Comparison of ENCODE assay signal across 36 cellular contexts in the genomic region with DNA sequence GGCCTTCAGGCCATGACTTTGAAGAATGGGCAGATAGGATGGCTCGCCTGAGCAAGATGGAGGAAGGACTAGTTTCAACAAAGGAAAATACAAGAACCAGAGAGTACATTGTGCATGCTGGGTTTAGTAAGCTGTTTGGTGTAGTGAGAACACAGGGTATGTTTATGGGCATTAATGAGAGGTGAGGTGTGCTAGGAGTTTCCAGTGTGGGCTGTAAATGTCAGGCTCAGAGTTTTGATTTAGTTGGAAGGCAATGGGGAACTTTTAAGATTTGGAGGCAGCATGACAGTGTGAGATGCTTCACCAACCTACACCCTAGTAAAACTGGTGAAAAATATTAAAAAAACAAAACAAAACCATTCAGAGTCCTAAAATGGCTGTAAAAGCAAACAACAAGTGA. TPM values are rescaled to one million over a fixed set of nuclear protein-coding genes. Genes with fewer than 3 reads are reported as not detected.
"Had no signal": no experiment of that assay in that cellular context is flagged by ENCODE, and none has a peak within 500 bp of the region (broad histone marks: within the 10 kb centered on the region; RNA-seq: fewer than 3 reads in every experiment).

No MANE protein-coding gene starts in this region.

- ATAC-seq: activated naive CD4-positive, alpha-beta T cell treated with anti-CD3 and anti-CD28 coated beads, Interleukin-2, amount 50 U/mL, for 72 hours; activated T-cell treated with anti-CD3 and anti-CD28 coated beads, Interleukin-2, amount 50 U/mL, for 4 hours; activated T-cell treated with anti-CD3 and anti-CD28 coated beads, Interleukin-2, amount 50 U/mL, for 72 hours; activated T-helper 17 cell treated with anti-CD3 and anti-CD28 coated beads, Interleukin-2, amount 50 U/mL, for 72 hours had no signal

- H3K36me3 Mint-ChIP-seq: activated naive CD8-positive, alpha-beta T cell treated with anti-CD3 and anti-CD28 coated beads for 36 hours; brain had no signal

- FAIRE-seq: TTC549 had no signal

- H3K4me1 Mint-ChIP-seq: activated B cell treated with CpG ODN at 0.5 μM for 24 hours; activated CD4-positive, alpha-beta T cell treated with anti-CD3 and anti-CD28 coated beads, Interleukin-2, amount 10 ng/mL, durations not matched to agents 24 days and 14 days; activated naive CD8-positive, alpha-beta T cell treated with anti-CD3 and anti-CD28 coated beads for 36 hours; activated T-helper 17 cell treated with anti-CD3 and anti-CD28 coated beads, Interleukin-2, amount 50 U/mL, for 72 hours; brain; central memory CD8-positive, alpha-beta T cell had no signal

- H3K4me1 ChIP-seq: adrenal gland, ascending aorta had no signal

- H3K4me3 Mint-ChIP-seq: activated B cell treated with CpG ODN at 0.5 μM for 24 hours; activated CD4-positive, alpha-beta memory T cell treated with anti-CD3 and anti-CD28 coated beads for 36 hours; activated CD4-positive, alpha-beta T cell treated with anti-CD3 and anti-CD28 coated beads, Interleukin-2, amount 10 ng/mL, durations not matched to agents 24 days and 14 days; activated naive CD4-positive, alpha-beta T cell treated with anti-CD3 and anti-CD28 coated beads for 36 hours; activated naive CD8-positive, alpha-beta T cell treated with anti-CD3 and anti-CD28 coated beads for 36 hours; activated T-cell treated with anti-CD3 and anti-CD28 coated beads, Interleukin-2, amount 50 U/mL, for 4 hours; activated T-cell treated with anti-CD3 and anti-CD28 coated beads, Interleukin-2, amount 50 U/mL, for 72 hours; activated T-helper 1 cell treated with anti-CD3 and anti-CD28 coated beads, Interleukin-12 subunit alpha, Interleukin-12 subunit beta, Interleukin-2, Interleukin-4 antibody, amounts not matched to agents 30 ng/mL and 10 ng/mL and 1 ng/mL, durations not matched to agents 14 hours and 24 hours and 36 hours; activated T-helper 17 cell treated with anti-CD3 and anti-CD28 coated beads, Interleukin-2, amount 50 U/mL, for 72 hours; brain; central memory CD8-positive, alpha-beta T cell; T-helper 1 cell treated with Interleukin-12 subunit alpha and Interleukin-12 subunit beta and Interleukin-4 antibody, amounts not matched to agents 30 μg/mL and 1 μg/mL, for 36 hours; T-helper 2 cell treated with Interferon-gamma antibody and Interleukin-4, amounts not matched to agents 5 μg/mL and 100 μg/mL, for 36 hours had no signal

- H3K9me3 Mint-ChIP-seq: activated CD4-positive, alpha-beta T cell treated with anti-CD3 and anti-CD28 coated beads, Interleukin-2, amount 10 ng/mL, durations not matched to agents 24 days and 14 days; activated T-helper 1 cell treated with anti-CD3 and anti-CD28 coated beads, Interleukin-12 subunit alpha, Interleukin-12 subunit beta, Interleukin-2, Interleukin-4 antibody, amounts not matched to agents 30 ng/mL and 10 ng/mL and 1 ng/mL, durations not matched to agents 14 hours and 24 hours and 36 hours; activated T-helper 17 cell treated with anti-CD3 and anti-CD28 coated beads, Interleukin-2, amount 50 U/mL, for 72 hours; central memory CD8-positive, alpha-beta T cell; T-helper 1 cell treated with Interleukin-12 subunit alpha and Interleukin-12 subunit beta and Interleukin-4 antibody, amounts not matched to agents 30 μg/mL and 1 μg/mL, for 36 hours; T-helper 2 cell treated with Interferon-gamma antibody and Interleukin-4, amounts not matched to agents 5 μg/mL and 100 μg/mL, for 36 hours had no signal

- H3K36me3 ChIP-seq: adrenal gland, ascending aorta, cardiac muscle cell had no signal

- H3K9me3 ChIP-seq: adrenal gland, ascending aorta had no signal

- H3K27ac ChIP-seq: adrenal gland, ascending aorta, cardiac muscle cell, VCaP had no signal

- H3K27me3 ChIP-seq: adrenal gland, ascending aorta had no signal

- DNase-seq: activated B cell treated with CpG ODN at 0.5 μM for 24 hours; activated CD4-positive, alpha-beta memory T cell treated with anti-CD3 and anti-CD28 coated beads for 36 hours; activated CD4-positive, alpha-beta T cell treated with anti-CD3 and anti-CD28 coated beads for 4 hours; activated CD4-positive, alpha-beta T cell treated with anti-CD3 and anti-CD28 coated beads, Interleukin-2, amount 10 ng/mL, durations not matched to agents 24 days and 14 days; activated CD4-positive, alpha-beta T cell treated with anti-CD3 and anti-CD28 coated beads, Interleukin-2, amount 50 U/mL, for 1 hour; activated CD4-positive, alpha-beta T cell treated with anti-CD3 and anti-CD28 coated beads, Interleukin-2, amount 50 U/mL, for 4 hours; activated CD4-positive, CD25-positive, alpha-beta regulatory T cell treated with anti-CD3 and anti-CD28 coated beads, Interleukin-2, amount 50 U/mL, for 72 hours; activated CD8-positive, alpha-beta memory T cell treated with anti-CD3 and anti-CD28 coated beads, Interleukin-2, amount 50 U/mL, for 4 hours; activated effector memory CD4-positive, alpha-beta T cell treated with anti-CD3 and anti-CD28 coated beads, Interleukin-2, amount 50 U/mL, for 16 hours; activated gamma-delta T cell treated with Interleukin-2 at 50 U/mL for 16 hours; activated naive CD4-positive, alpha-beta T cell; activated naive CD4-positive, alpha-beta T cell treated with anti-CD3 and anti-CD28 coated beads for 36 hours; activated naive CD4-positive, alpha-beta T cell treated with anti-CD3 and anti-CD28 coated beads, Interleukin-2, amount 50 U/mL, for 16 hours; activated naive CD8-positive, alpha-beta T cell treated with anti-CD3 and anti-CD28 coated beads for 36 hours; activated T-cell treated with anti-CD3 and anti-CD28 coated beads for 4 hours; activated T-cell treated with anti-CD3 and anti-CD28 coated beads, Interleukin-2, amount 50 U/mL, for 1 hour; activated T-cell treated with anti-CD3 and anti-CD28 coated beads, Interleukin-2, amount 50 U/mL, for 4 hours; activated T-cell treated with anti-CD3 and anti-CD28 coated beads, Interleukin-2, amount 50 U/mL, for 72 hours; adrenal gland; amniotic stem cell; caudate nucleus; cerebellar nuclear complex; T-helper 1 cell; T-helper 2 cell; T-helper 9 cell had no signal

- H3K4me3 ChIP-seq: adrenal gland, ascending aorta, cardiac muscle cell had no signal

- H3K27ac Mint-ChIP-seq: activated B cell treated with CpG ODN at 0.5 μM for 24 hours; activated CD4-positive, alpha-beta memory T cell treated with anti-CD3 and anti-CD28 coated beads for 36 hours; activated CD4-positive, alpha-beta T cell treated with anti-CD3 and anti-CD28 coated beads, Interleukin-2, amount 10 ng/mL, durations not matched to agents 24 days and 14 days; activated naive CD4-positive, alpha-beta T cell treated with anti-CD3 and anti-CD28 coated beads for 36 hours; activated naive CD4-positive, alpha-beta T cell treated with anti-CD3 and anti-CD28 coated beads, Interleukin-2, amount 50 U/mL, for 72 hours; activated naive CD8-positive, alpha-beta T cell treated with anti-CD3 and anti-CD28 coated beads for 36 hours; activated T-cell treated with anti-CD3 and anti-CD28 coated beads, Interleukin-2, amount 50 U/mL, for 72 hours; activated T-helper 1 cell treated with anti-CD3 and anti-CD28 coated beads, Interleukin-12 subunit alpha, Interleukin-12 subunit beta, Interleukin-2, Interleukin-4 antibody, amounts not matched to agents 30 ng/mL and 10 ng/mL and 1 ng/mL, durations not matched to agents 14 hours and 24 hours and 36 hours; activated T-helper 17 cell treated with anti-CD3 and anti-CD28 coated beads, Interleukin-2, amount 50 U/mL, for 72 hours; brain; T-helper 1 cell treated with Interleukin-12 subunit alpha and Interleukin-12 subunit beta and Interleukin-4 antibody, amounts not matched to agents 30 μg/mL and 1 μg/mL, for 36 hours; T-helper 2 cell treated with Interferon-gamma antibody and Interleukin-4, amounts not matched to agents 5 μg/mL and 100 μg/mL, for 36 hours had no signal

RNA-seq across cellular contexts. Expression of gene IGFBP1, which starts 13.3 kb away (rescaled TPM):
- polyA plus RNA-seq: cardiac muscle cell had no signal

RNA-seq across cellular contexts. Expression of gene CCDC201, which starts 28.7 kb away (rescaled TPM):
- polyA plus RNA-seq: adrenal gland, cardiac muscle cell had no signal
